29 cellular contexts compared by ENCODE assay signal in genomic region chr2:193808877-193809276, GRCh38.
"Had no signal": no experiment of that assay in that cellular context is flagged by ENCODE, and none has a peak within 500 bp of the region (broad histone marks: within the 10 kb centered on the region; RNA-seq: fewer than 3 reads in every experiment).

No MANE protein-coding gene starts in this region.

- H3K4me2 ChIP-seq: smooth muscle cell had no signal

- H3K27ac ChIP-seq: neutrophil, ovary, parathyroid adenoma, psoas muscle, right lobe of liver, sigmoid colon, spleen, stomach, thoracic aorta, thyroid gland, tibial nerve, upper lobe of left lung, vagina had no signal

- ATAC-seq: naive thymus-derived CD8-positive, alpha-beta T cell; natural killer cell treated with Interleukin-12 subunit alpha and Interleukin-12 subunit beta and Interleukin-15 and Interleukin-18, amount 100 ng/mL, for 72 hours; psoas muscle; right cardiac atrium; right lobe of liver; stimulated activated memory B cell treated with anti-CD40 and anti-IgM and Interleukin-4, amounts not matched to agents 10 μg/mL and 1 μg/mL and 100 μg/mL, for 72 hours had no signal

- H3K4me1 ChIP-seq: parathyroid adenoma, psoas muscle, right lobe of liver, sigmoid colon, spleen, stomach, thyroid gland, tibial nerve, upper lobe of left lung, vagina had no signal

- H2AFZ ChIP-seq: parathyroid adenoma had no signal

- DNase-seq: naive thymus-derived CD8-positive, alpha-beta T cell; nephron progenitor cell; nucleus accumbens; ovary; posterior cingulate gyrus; psoas muscle; right cardiac atrium; right lobe of liver; sigmoid colon; spleen; stimulated activated CD4-positive, alpha-beta T cell treated with anti-CD3 and anti-CD28 coated beads, Interleukin-12 subunit alpha, Interleukin-12 subunit beta, amount 100 ng/mL, for 4 hours; stimulated activated CD4-positive, alpha-beta T cell treated with anti-CD3 and anti-CD28 coated beads, Interleukin-1b, Interleukin-23, amount 100 ng/mL, for 48 hours; stimulated activated CD4-positive, alpha-beta T cell treated with anti-CD3 and anti-CD28 coated beads, Interleukin-4, amount 100 ng/mL, for 1 hour; stimulated activated CD4-positive, alpha-beta T cell treated with anti-CD3 and anti-CD28 coated beads, Interleukin-4, amount 100 ng/mL, for 4 hours; stimulated activated CD8-positive, alpha-beta memory T cell treated with anti-CD3 and anti-CD28 coated beads, Interleukin-4, amount 100 ng/mL, for 48 hours; stimulated activated naive CD4-positive, alpha-beta T cell treated with Interleukin-2 at 50 U/mL for 16 hours; stomach; thyroid gland; trophoblast cell; upper lobe of left lung had no signal

- H3K36me3 ChIP-seq: neutrophil, ovary, right lobe of liver, sigmoid colon, spleen, stomach, thoracic aorta, thyroid gland, tibial nerve, upper lobe of left lung, vagina had no signal

- H3K27me3 ChIP-seq: neutrophil, ovary, right lobe of liver, sigmoid colon, spleen, stomach, thyroid gland, tibial nerve, upper lobe of left lung, vagina had no signal

- H3K4me3 ChIP-seq: ovary, psoas muscle, right lobe of liver, sigmoid colon, smooth muscle cell, spleen, stomach, thoracic aorta, thyroid gland, tibial nerve, upper lobe of left lung, vagina had no signal

- H3K9ac ChIP-seq: parathyroid adenoma had no signal

- FAIRE-seq: urothelium cell line had no signal

- H3K79me2 ChIP-seq: parathyroid adenoma had no signal

- H3K9me3 ChIP-seq: neutrophil, ovary, psoas muscle, right lobe of liver, sigmoid colon, spleen, stomach, thoracic aorta, thyroid gland, tibial nerve, upper lobe of left lung, vagina had no signal
